Comparison of ENCODE assay signal across 8 cellular contexts in genomic region chr22:35154937-35155387, GRCh38.
DNase-seq lines count a peak whose midpoint lies in the region; ATAC-seq and TF ChIP-seq lines count a peak whose summit lies in the region.

No MANE protein-coding gene starts in this region.

- H3K4me1 ChIP-seq in heart right ventricle: peaks cover 0 to 8% (median 0%) of the 10 kb centered on the region in 9 donors

- no peak overlapping the region for H3K4me3 ChIP-seq in AG04450 (ENCODE audit: low read depth, low read length)
- no peak overlapping the region for H3K4me3 ChIP-seq in heart right ventricle
- no peak overlapping the region for H3K4me3 ChIP-seq in retinal pigment epithelial cell (ENCODE audit: low read length)

- 6 to 8% methylated on average over 10 of the region's 10 CpGs for WGBS in heart right ventricle, 2 donors

- POLR2A ChIA-PET in AG04450 (lab: Yijun Ruan, JAX): no interaction called here
- POLR2A ChIA-PET in activated CD4-positive, alpha-beta memory T cell treated with anti-CD3 and anti-CD28 coated beads for 36 hours (lab: Charles Lee): no interaction called here

- DNase-seq in AG04450 (ENCODE audit: low read depth, low spot score) (peak; percentile 11), GM10266 (ENCODE audit: extremely low spot score) (peak; percentile 43), NCI-H128 (lab: John Stamatoyannopoulos, UW; ENCODE audit: unreplicated experiment) (peak; percentile 20), heart right ventricle (peak; percentile 31 to 37), retinal pigment epithelial cell (ENCODE audit: low read depth) (peak; percentile 3)
- peak; percentile 38 for DNase-seq in activated CD4-positive, alpha-beta memory T cell treated with anti-CD3 and anti-CD28 coated beads for 36 hours

- no peak overlapping the region for H3K27ac ChIP-seq in AG04450 (ENCODE audit: low read depth, low read length)
- no peak overlapping the region for H3K27ac ChIP-seq in heart right ventricle

- peaks cover 29% of the 10 kb centered on the region for H3K27me3 Mint-ChIP-seq in activated CD4-positive, alpha-beta memory T cell treated with anti-CD3 and anti-CD28 coated beads for 36 hours

- CTCF ChIA-PET in AG04450 (lab: Charles Lee): interaction anchor here (0.7 to 1.5 kb wide), 7 partner anchors 10 to 1853 kb away, joined by 3 to 6 read pairs (median 5); no protein-coding TSS in a partner anchor
- CTCF ChIA-PET in activated CD4-positive, alpha-beta memory T cell treated with anti-CD3 and anti-CD28 coated beads for 36 hours (lab: Charles Lee): interaction anchor here (1.0 to 1.8 kb wide), 2 partner anchors 17 to 77 kb away, joined by 3 to 7 read pairs; no protein-coding TSS in a partner anchor

- no peaks in the 10 kb centered on the region for H3K9me3 Mint-ChIP-seq in activated CD4-positive, alpha-beta memory T cell treated with anti-CD3 and anti-CD28 coated beads for 36 hours

- no peaks in the 10 kb centered on the region for H3K36me3 Mint-ChIP-seq in activated CD4-positive, alpha-beta memory T cell treated with anti-CD3 and anti-CD28 coated beads for 36 hours

- ATAC-seq in heart right ventricle (peak in 5 of 8 donors; percentile 54 to 73 (median 65)), HG02798 (IDR thresholded peaks at IDR 0.05; ENCODE audit: poor library complexity, unreplicated experiment) (no peak), GM21717 (IDR thresholded peaks at IDR 0.05; ENCODE audit: unreplicated experiment) (no peak)

- H3K4me3 Mint-ChIP-seq in activated CD4-positive, alpha-beta memory T cell treated with anti-CD3 and anti-CD28 coated beads for 36 hours: no peak overlapping the region

- no peak overlapping the region for H3K27ac Mint-ChIP-seq in activated CD4-positive, alpha-beta memory T cell treated with anti-CD3 and anti-CD28 coated beads for 36 hours

- TF ChIP-seq CTCF in AG04450 (IDR thresholded peaks at IDR 0.05; ENCODE audit: low read depth, low read length) (peak; percentile 85), GM10266 (IDR thresholded peaks at IDR 0.05; ENCODE audit: control insufficient read depth, insufficient read depth, low read depth, missing control alignments) (peak; percentile 82), heart right ventricle (IDR thresholded peaks at IDR 0.05) (peak; percentile 32 to 75 (median 66)), retinal pigment epithelial cell (conservative IDR thresholded peaks at IDR 0.05; ENCODE audit: low read depth, low read length) (peak; percentile 91)

- H3K9me3 ChIP-seq in AG04450 (ENCODE audit: control insufficient read depth, insufficient read depth, low read length) (no peaks in the 10 kb centered on the region), heart right ventricle (no peaks in the 10 kb centered on the region)

- H3K4me1 Mint-ChIP-seq in activated CD4-positive, alpha-beta memory T cell treated with anti-CD3 and anti-CD28 coated beads for 36 hours (ENCODE audit: low read depth): peaks cover 3% of the 10 kb centered on the region

- no peaks in the 10 kb centered on the region for H3K36me3 ChIP-seq in heart right ventricle

- intact Hi-C loops in activated CD4-positive, alpha-beta memory T cell treated with anti-CD3 and anti-CD28 coated beads for 36 hours (cut with micrococcal nuclease): loop anchor here (10.0 kb wide), 1 partner anchor 740 kb away; no protein-coding TSS in a partner anchor
- intact Hi-C loops in heart right ventricle (cut with DNase I): loop anchor here in 2 of 10 donors (10.0 kb wide), 1 partner anchor 740 kb away; no protein-coding TSS in a partner anchor

- H3K27me3 ChIP-seq in AG04450 (ENCODE audit: control insufficient read depth, insufficient read depth, low read length) (no peaks in the 10 kb centered on the region), heart right ventricle (peaks cover 0 to 62% (median 42%) of the 10 kb centered on the region in 7 donors)

Comparison
In these comparisons a context has a peak if more than half of its experiments do, and no peak if none do; other contexts are left out.
1. ATAC-seq: peak in heart right ventricle (5 of 8); none in HG02798 (single experiment) and GM21717 (single experiment).
2. Peak in every context shown above with its lines, with median percentiles within 50 percentile points of each other: DNase-seq and CTCF ChIP-seq.